Comparison of ENCODE assay signal across 17 cellular contexts in genomic region chr17:57624390-57624789, GRCh38.
A peak's percentile ranks its signal among the peaks of the same experiment; 100 is the strongest.
DNase-seq lines count a peak whose midpoint lies in the region; ATAC-seq, FAIRE-seq and TF ChIP-seq lines count a peak whose summit lies in the region.
"Had no signal": no experiment of that assay in that cellular context is flagged by ENCODE, and none has a peak within 500 bp of the region (broad histone marks: within the 10 kb centered on the region; RNA-seq: fewer than 3 reads in every experiment).

No MANE protein-coding gene starts in this region.

- peak overlapping the region in 2 of 3 donors; percentile 46 to 86 for H3K27ac Mint-ChIP-seq in CD4-positive, CD25-positive, alpha-beta regulatory T cell
- H3K27ac Mint-ChIP-seq in activated T-helper 17 cell treated with anti-CD3 and anti-CD28 coated beads, Interleukin-2, amount 50 U/mL, for 72 hours: peak overlapping the region; percentile 84
- peak overlapping the region; percentile 82 for H3K27ac Mint-ChIP-seq in nephron progenitor cell
- H3K27ac Mint-ChIP-seq in MCF 10A (ENCODE audit: low read depth, unreplicated experiment): no peak overlapping the region
- no peak overlapping the region for H3K27ac Mint-ChIP-seq in endodermal cell

- no peaks in the 10 kb centered on the region for H3K9me3 Mint-ChIP-seq in CD4-positive, CD25-positive, alpha-beta regulatory T cell
- H3K9me3 Mint-ChIP-seq in activated T-helper 17 cell treated with anti-CD3 and anti-CD28 coated beads, Interleukin-2, amount 50 U/mL, for 72 hours: no peaks in the 10 kb centered on the region
- H3K9me3 Mint-ChIP-seq in nephron progenitor cell (no peaks in the 10 kb centered on the region), MCF 10A (ENCODE audit: unreplicated experiment) (no peaks in the 10 kb centered on the region), endodermal cell (no peaks in the 10 kb centered on the region)

- intact Hi-C loops in MCF 10A (cut with micrococcal nuclease): no loop called here

- DNase-seq in CD4-positive, CD25-positive, alpha-beta regulatory T cell: no peak
- DNase-seq in nephron progenitor cell (no peak), MCF 10A (ENCODE audit: unreplicated experiment) (no peak), RCC 7860 (ENCODE audit: low spot score) (no peak), endodermal cell (no peak)
- DNase-seq: activated CD4-positive, alpha-beta T cell treated with anti-CD3 and anti-CD28 coated beads, Interleukin-2, amount 50 U/mL, for 4 hours; activated gamma-delta T cell; EL; glutamatergic neuron; NCI-H1417 treated with DMSO at 0.1 percent for 48 hours; NCI-H446 treated with DMSO at 0.1 percent for 48 hours; sigmoid colon had no signal

- BruUV-seq in MCF 10A (replicated peaks; lab: Mats Ljungman, UMichigan): no TSS peak

- no peak overlapping the region for H3K9ac ChIP-seq in endodermal cell (ENCODE audit: extremely low read depth, low read length, poor library complexity, severe bottlenecking)

- TF ChIP-seq CTCF in nephron progenitor cell (IDR thresholded peaks at IDR 0.05) (no peak), MCF 10A (IDR thresholded peaks at IDR 0.05; ENCODE audit: unreplicated experiment) (no peak), endodermal cell (conservative IDR thresholded peaks at IDR 0.05) (no peak)

- H3K27ac ChIP-seq in CD4-positive, CD25-positive, alpha-beta regulatory T cell (ENCODE audit: insufficient read depth, low read length, poor library complexity, severe bottlenecking): no peak overlapping the region
- no peak overlapping the region for H3K27ac ChIP-seq in endodermal cell (ENCODE audit: low read depth, low read length)
- H3K27ac ChIP-seq: sigmoid colon had no signal

- no peak for FAIRE-seq in RCC 7860 (lab: Jason Lieb, UNC)
- FAIRE-seq: endometrium, islet of Langerhans had no signal

- H3K9me3 ChIP-seq in CD4-positive, CD25-positive, alpha-beta regulatory T cell (ENCODE audit: control insufficient read depth in 2 of 2, low read length in 2 of 2): no peaks in the 10 kb centered on the region
- no peaks in the 10 kb centered on the region for H3K9me3 ChIP-seq in endodermal cell (ENCODE audit: control insufficient read depth, low read length)
- H3K9me3 ChIP-seq: sigmoid colon had no signal

- no peaks in the 10 kb centered on the region for H3K27me3 ChIP-seq in CD4-positive, CD25-positive, alpha-beta regulatory T cell (ENCODE audit: control insufficient read depth, insufficient read depth, low read length)
- H3K27me3 ChIP-seq in endodermal cell (ENCODE audit: control insufficient read depth, insufficient read depth, low read length, poor library complexity, severe bottlenecking): no peaks in the 10 kb centered on the region
- H3K27me3 ChIP-seq: sigmoid colon had no signal

- 95 to 98% methylated on average over 5 to 8 of the region's 8 CpGs for WGBS in endodermal cell (ENCODE audit: insufficient coverage in 1 of 2, insufficient read length in 1 of 2), 2 experiments

- H3K36me3 ChIP-seq in CD4-positive, CD25-positive, alpha-beta regulatory T cell (ENCODE audit: control insufficient read depth, insufficient read depth, low read length): peaks cover 18% of the 10 kb centered on the region
- H3K36me3 ChIP-seq in endodermal cell (ENCODE audit: control insufficient read depth, insufficient read depth, low read length): peaks cover 10% of the 10 kb centered on the region
- H3K36me3 ChIP-seq: sigmoid colon had no signal

- H3K4me3 Mint-ChIP-seq in CD4-positive, CD25-positive, alpha-beta regulatory T cell: no peak overlapping the region
- H3K4me3 Mint-ChIP-seq in activated T-helper 17 cell treated with anti-CD3 and anti-CD28 coated beads, Interleukin-2, amount 50 U/mL, for 72 hours: no peak overlapping the region
- H3K4me3 Mint-ChIP-seq in nephron progenitor cell (no peak overlapping the region), MCF 10A (ENCODE audit: unreplicated experiment) (no peak overlapping the region), endodermal cell (no peak overlapping the region)

- peaks cover 31% of the 10 kb centered on the region for H3K36me3 Mint-ChIP-seq in CD4-positive, CD25-positive, alpha-beta regulatory T cell
- peaks cover 31% of the 10 kb centered on the region for H3K36me3 Mint-ChIP-seq in activated T-helper 17 cell treated with anti-CD3 and anti-CD28 coated beads, Interleukin-2, amount 50 U/mL, for 72 hours (ENCODE audit: low read depth)
- H3K36me3 Mint-ChIP-seq in nephron progenitor cell (ENCODE audit: low read depth) (peaks cover 48% of the 10 kb centered on the region), MCF 10A (ENCODE audit: insufficient read depth, unreplicated experiment) (peaks cover 40% of the 10 kb centered on the region), endodermal cell (ENCODE audit: low read depth) (peaks cover 30% of the 10 kb centered on the region)

- ATAC-seq in CD4-positive, CD25-positive, alpha-beta regulatory T cell (ENCODE audit: low read depth in 2 of 2): no peak
- ATAC-seq in GM19463 (IDR thresholded peaks at IDR 0.05; ENCODE audit: unreplicated experiment) (peak; percentile 47), HG03571 (IDR thresholded peaks at IDR 0.05; ENCODE audit: unreplicated experiment) (no peak)
- no peak for ATAC-seq in activated T-helper 17 cell treated with anti-CD3 and anti-CD28 coated beads, Interleukin-2, amount 50 U/mL, for 72 hours (replicated peaks)

- peaks cover 6 to 19% (median 10%) of the 10 kb centered on the region in 4 donors for H3K4me1 Mint-ChIP-seq in CD4-positive, CD25-positive, alpha-beta regulatory T cell
- H3K4me1 Mint-ChIP-seq in activated T-helper 17 cell treated with anti-CD3 and anti-CD28 coated beads, Interleukin-2, amount 50 U/mL, for 72 hours: peaks cover 21% of the 10 kb centered on the region
- H3K4me1 Mint-ChIP-seq in nephron progenitor cell: peaks cover 48% of the 10 kb centered on the region
- no peaks in the 10 kb centered on the region for H3K4me1 Mint-ChIP-seq in MCF 10A (ENCODE audit: insufficient read depth, unreplicated experiment)
- H3K4me1 Mint-ChIP-seq in endodermal cell: peaks cover 14% of the 10 kb centered on the region

- H3K27me3 Mint-ChIP-seq in CD4-positive, CD25-positive, alpha-beta regulatory T cell: no peaks in the 10 kb centered on the region
- H3K27me3 Mint-ChIP-seq in activated T-helper 17 cell treated with anti-CD3 and anti-CD28 coated beads, Interleukin-2, amount 50 U/mL, for 72 hours: no peaks in the 10 kb centered on the region
- H3K27me3 Mint-ChIP-seq in nephron progenitor cell (ENCODE audit: low read depth, poor library complexity) (no peaks in the 10 kb centered on the region), MCF 10A (ENCODE audit: insufficient read depth, unreplicated experiment) (no peaks in the 10 kb centered on the region), endodermal cell (ENCODE audit: insufficient read depth) (no peaks in the 10 kb centered on the region)

- H3K4me1 ChIP-seq in CD4-positive, CD25-positive, alpha-beta regulatory T cell (ENCODE audit: control insufficient read depth, insufficient read depth, low read length, poor library complexity, severe bottlenecking): no peaks in the 10 kb centered on the region
- H3K4me1 ChIP-seq in endodermal cell (ENCODE audit: control insufficient read depth, insufficient read depth, low read length): peaks cover 5% of the 10 kb centered on the region

- POLR2A ChIA-PET in MCF 10A (lab: Yijun Ruan, JAX): no interaction called here

- no peak overlapping the region for H3K4me3 ChIP-seq in CD4-positive, CD25-positive, alpha-beta regulatory T cell (ENCODE audit: low read depth, low read length)
- no peak overlapping the region for H3K4me3 ChIP-seq in endodermal cell (ENCODE audit: low read length)
- H3K4me3 ChIP-seq: sigmoid colon had no signal

- CTCF ChIA-PET in MCF 10A (lab: Yijun Ruan, JAX): interaction anchor here (0.6 kb wide), 1 partner anchor 209 kb away, joined by 3 read pairs; no protein-coding TSS in a partner anchor

Comparison
In these comparisons a context has a peak if more than half of its experiments do, and no peak if none do; other contexts are left out.
1. H3K27ac Mint-ChIP-seq: peak in CD4-positive, CD25-positive, alpha-beta regulatory T cell (2 of 3), activated T-helper 17 cell treated with anti-CD3 and anti-CD28 coated beads, Interleukin-2, amount 50 U/mL, for 72 hours (single experiment) and nephron progenitor cell (single experiment); none in MCF 10A (single experiment) and endodermal cell (single experiment).